13 cellular contexts compared by ENCODE assay signal in genomic region chr16:75024591-75024990, GRCh38.
DNase-seq lines count a peak whose midpoint lies in the region; ATAC-seq and TF ChIP-seq lines count a peak whose summit lies in the region.
"Had no signal": no experiment of that assay in that cellular context is flagged by ENCODE, and none has a peak within 500 bp of the region (broad histone marks: within the 10 kb centered on the region; RNA-seq: fewer than 3 reads in every experiment).

No MANE protein-coding gene starts in this region.

- H3K4me3 ChIP-seq in SK-N-MC = 0 out of 2 replicates have a peak overlapping the region, but pooled peaks have one; percentile 25
- H3K4me3 ChIP-seq in neutrophil (ENCODE audit: low read depth in 1 of 2, low read length in 1 of 2) = no peak overlapping the region

- H3K27me3 ChIP-seq in neutrophil = no peaks in the 10 kb centered on the region

- TF ChIP-seq CTCF in neutrophil (IDR thresholded peaks at IDR 0.05) = no peak

- peaks cover 34% of the 10 kb centered on the region for H3K36me3 Mint-ChIP-seq in T-helper 1 cell treated with Interleukin-12 subunit alpha and Interleukin-12 subunit beta and Interleukin-4 antibody, amounts not matched to agents 30 μg/mL and 1 μg/mL, for 36 hours (ENCODE audit: low read depth)

- H3K27ac ChIP-seq in SK-N-MC (peak overlapping the region; percentile 83), neutrophil (peak overlapping the region; percentile 56)

- H3K9ac ChIP-seq in SK-N-MC (ENCODE audit: insufficient read length) = no peak overlapping the region

- H3K36me3 ChIP-seq in SK-N-MC (ENCODE audit: insufficient read depth, low read length) (no peaks in the 10 kb centered on the region), neutrophil (no peaks in the 10 kb centered on the region)

- H3K27me3 Mint-ChIP-seq in T-helper 1 cell treated with Interleukin-12 subunit alpha and Interleukin-12 subunit beta and Interleukin-4 antibody, amounts not matched to agents 30 μg/mL and 1 μg/mL, for 36 hours (ENCODE audit: low read depth) = no peaks in the 10 kb centered on the region
- H3K27me3 Mint-ChIP-seq: activated naive CD8-positive, alpha-beta T cell treated with anti-CD3 and anti-CD28 coated beads, Interleukin-2, amount 50 U/mL, for 24 hours had no signal

- ATAC-seq in GM21786 (IDR thresholded peaks at IDR 0.05; ENCODE audit: unreplicated experiment) (peak; percentile 52), HG03039 (IDR thresholded peaks at IDR 0.05; ENCODE audit: unreplicated experiment) (no peak)
- ATAC-seq: activated naive CD8-positive, alpha-beta T cell treated with anti-CD3 and anti-CD28 coated beads, Interleukin-2, amount 50 U/mL, for 24 hours had no signal

- no peak overlapping the region for H3K4me3 Mint-ChIP-seq in T-helper 1 cell treated with Interleukin-12 subunit alpha and Interleukin-12 subunit beta and Interleukin-4 antibody, amounts not matched to agents 30 μg/mL and 1 μg/mL, for 36 hours
- H3K4me3 Mint-ChIP-seq: activated naive CD8-positive, alpha-beta T cell treated with anti-CD3 and anti-CD28 coated beads, Interleukin-2, amount 50 U/mL, for 24 hours had no signal

- DNase-seq in T-helper 1 cell (no peak), SK-N-MC (ENCODE audit: low read depth, low spot score) (no peak), GM19240 (ENCODE audit: insufficient read length, low spot score) (no peak), AG08396 (ENCODE audit: low spot score) (no peak)
- DNase-seq: 8988T; activated naive CD8-positive, alpha-beta T cell treated with anti-CD3 and anti-CD28 coated beads, Interleukin-2, amount 50 U/mL, for 24 hours; NCI-H2081 treated with DMSO at 0.1 percent for 48 hours; nucleus accumbens; trophoblast cell had no signal

- peaks cover 28 to 33% of the 10 kb centered on the region in 2 experiments for H3K4me1 ChIP-seq in neutrophil (ENCODE audit: control insufficient read depth in 1 of 2, insufficient read depth in 1 of 2, low read depth in 1 of 2, low read length in 1 of 2)

- H3K27ac Mint-ChIP-seq in T-helper 1 cell treated with Interleukin-12 subunit alpha and Interleukin-12 subunit beta and Interleukin-4 antibody, amounts not matched to agents 30 μg/mL and 1 μg/mL, for 36 hours = peak overlapping the region; percentile 19
- H3K27ac Mint-ChIP-seq: activated naive CD8-positive, alpha-beta T cell treated with anti-CD3 and anti-CD28 coated beads, Interleukin-2, amount 50 U/mL, for 24 hours had no signal

- peaks cover 25% of the 10 kb centered on the region for H3K4me1 Mint-ChIP-seq in T-helper 1 cell treated with Interleukin-12 subunit alpha and Interleukin-12 subunit beta and Interleukin-4 antibody, amounts not matched to agents 30 μg/mL and 1 μg/mL, for 36 hours (ENCODE audit: low read depth)

- H3K9me3 ChIP-seq in SK-N-MC (ENCODE audit: low read depth, low read length) = no peaks in the 10 kb centered on the region
- H3K9me3 ChIP-seq in neutrophil = no peaks in the 10 kb centered on the region

- H3K9me3 Mint-ChIP-seq in T-helper 1 cell treated with Interleukin-12 subunit alpha and Interleukin-12 subunit beta and Interleukin-4 antibody, amounts not matched to agents 30 μg/mL and 1 μg/mL, for 36 hours = peaks cover 26% of the 10 kb centered on the region
